23 cellular contexts compared by ENCODE assay signal in genomic region chr5:83484294-83484693, GRCh38. TPM values are rescaled to one million over a fixed set of nuclear protein-coding genes. Genes with fewer than 3 reads are reported as not detected.
DNase-seq lines count a peak whose midpoint lies in the region; ATAC-seq, FAIRE-seq and TF ChIP-seq lines count a peak whose summit lies in the region.
"Had no signal": no experiment of that assay in that cellular context is flagged by ENCODE, and none has a peak within 500 bp of the region (broad histone marks: within the 10 kb centered on the region; RNA-seq: fewer than 3 reads in every experiment).

No MANE protein-coding gene starts in this region.

- H3K9me3 ChIP-seq in IMR-90 (ENCODE audit: control insufficient read depth, insufficient read depth, low read length) = no peaks in the 10 kb centered on the region
- H3K9me3 ChIP-seq: BLaER1 had no signal

- H2BK20ac ChIP-seq in IMR-90 (ENCODE audit: low read depth, low read length) = no peak overlapping the region

- peaks cover 0 to 1% (median 0%) of the 10 kb centered on the region in 3 donors for H3K27me3 Mint-ChIP-seq in CD14-positive monocyte (ENCODE audit: low read depth in 3 of 3)
- no peaks in the 10 kb centered on the region for H3K27me3 Mint-ChIP-seq in nephron progenitor cell (ENCODE audit: low read depth, poor library complexity)
- no peaks in the 10 kb centered on the region for H3K27me3 Mint-ChIP-seq in progenitor cell of endocrine pancreas

- CTCF ChIA-PET in IMR-90 (lab: Yijun Ruan, JAX) = interaction anchor here (0.6 kb wide), 1 partner anchor 159 kb away, joined by 7 read pairs; no protein-coding TSS in a partner anchor

- DNase-seq in CD14-positive monocyte (ENCODE audit: low spot score) = no peak
- no peak for DNase-seq in IMR-90
- DNase-seq in nephron progenitor cell = no peak
- no peak for DNase-seq in urothelium cell line (ENCODE audit: low spot score)
- no peak for DNase-seq in NCI-H446 treated with DMSO at 0.1 percent for 48 hours (lab: John Stamatoyannopoulos, UW)
- no peak for DNase-seq in T-helper 9 cell
- DNase-seq in progenitor cell of endocrine pancreas (ENCODE audit: low spot score, unreplicated experiment) = no peak
- DNase-seq: CD4-positive, alpha-beta T cell; CD8-positive, alpha-beta memory T cell; DMS 273 treated with DMSO at 0.1 percent for 48 hours; DMS79; EL; GDM1; GM23248; H9; HFFc6 had no signal

- peaks cover 66% of the 10 kb centered on the region for H3K4me1 Mint-ChIP-seq in CD14-positive monocyte
- H3K4me1 Mint-ChIP-seq in nephron progenitor cell = peaks cover 29% of the 10 kb centered on the region
- peaks cover 5% of the 10 kb centered on the region for H3K4me1 Mint-ChIP-seq in progenitor cell of endocrine pancreas (ENCODE audit: low read depth)
- H3K4me1 Mint-ChIP-seq: B cell; CD8-positive, alpha-beta memory T cell had no signal

- no peak overlapping the region for H2BK15ac ChIP-seq in IMR-90 (ENCODE audit: low read depth, low read length)

- H3K36me3 Mint-ChIP-seq in CD14-positive monocyte = peaks cover 76 to 91% of the 10 kb centered on the region in 2 donors
- peaks cover 72% of the 10 kb centered on the region for H3K36me3 Mint-ChIP-seq in nephron progenitor cell (ENCODE audit: low read depth)
- peaks cover 38% of the 10 kb centered on the region for H3K36me3 Mint-ChIP-seq in progenitor cell of endocrine pancreas (ENCODE audit: insufficient read depth)

- H3K23ac ChIP-seq in IMR-90 (ENCODE audit: low read depth, low read length) = no peak overlapping the region

- H3K4me3 ChIP-seq in IMR-90 (ENCODE audit: insufficient read depth, low read depth, low read length) = no peak overlapping the region
- H3K4me3 ChIP-seq: BLaER1, GM12878, GM23248 had no signal

- TF ChIP-seq CTCF in CD14-positive monocyte (IDR thresholded peaks at IDR 0.05) (no peak), IMR-90 (conservative IDR thresholded peaks at IDR 0.05; ENCODE audit: low read depth, low read length) (no peak), nephron progenitor cell (IDR thresholded peaks at IDR 0.05) (no peak), progenitor cell of endocrine pancreas (IDR thresholded peaks at IDR 0.05; ENCODE audit: unreplicated experiment) (no peak)

- H3K4me1 ChIP-seq in IMR-90 (ENCODE audit: control insufficient read depth, insufficient read depth, low read length) = peaks cover 2% of the 10 kb centered on the region
- H3K4me1 ChIP-seq: BLaER1 had no signal

- BruUV-seq in IMR-90 (replicated peaks; lab: Mats Ljungman, UMichigan) = no TSS peak

- H4K5ac ChIP-seq in IMR-90 (ENCODE audit: low read depth, low read length) = no peak overlapping the region

- H3K27ac Mint-ChIP-seq in CD14-positive monocyte (peak overlapping the region in 4 of 7 donors; percentile 16 to 85 (median 42)), nephron progenitor cell (peak overlapping the region; percentile 17), progenitor cell of endocrine pancreas (no peak overlapping the region)
- H3K27ac Mint-ChIP-seq: B cell; CD4-positive, alpha-beta T cell; CD8-positive, alpha-beta memory T cell; H9; HFFc6 had no signal

- H2AFZ ChIP-seq in IMR-90 (replicated peaks; ENCODE audit: low read length, poor library complexity) = no peak overlapping the region
- H2AFZ ChIP-seq: GM23248 had no signal

- H3K4me3 Mint-ChIP-seq in CD14-positive monocyte (peak overlapping the region in 1 of 2 donors; percentile 56), nephron progenitor cell (peak overlapping the region; percentile 20), progenitor cell of endocrine pancreas (ENCODE audit: low read depth) (no peak overlapping the region)
- H3K4me3 Mint-ChIP-seq: B cell; CD4-positive, alpha-beta T cell; CD8-positive, alpha-beta memory T cell; H9; HFFc6 had no signal

- POLR2A ChIA-PET in IMR-90 (lab: Charles Lee; ENCODE audit: unreplicated experiment) = no interaction called here

- H3K14ac ChIP-seq in IMR-90 (replicated peaks; ENCODE audit: low read depth, low read length) = no peak overlapping the region

- peaks cover 0 to 4% (median 0%) of the 10 kb centered on the region in 7 donors for H3K9me3 Mint-ChIP-seq in CD14-positive monocyte
- H3K9me3 Mint-ChIP-seq in nephron progenitor cell = no peaks in the 10 kb centered on the region
- no peaks in the 10 kb centered on the region for H3K9me3 Mint-ChIP-seq in progenitor cell of endocrine pancreas (ENCODE audit: low read depth)
- H3K9me3 Mint-ChIP-seq: CD4-positive, alpha-beta T cell; CD8-positive, alpha-beta memory T cell; H9; HFFc6 had no signal

- no peak for ATAC-seq in IMR-90 (ENCODE audit: low read depth)
- ATAC-seq: GM12878, HCT116 had no signal

- no peak overlapping the region for H4K91ac ChIP-seq in IMR-90 (ENCODE audit: insufficient read depth, low read depth, low read length)

- H4K8ac ChIP-seq in IMR-90 (ENCODE audit: low read depth in 2 of 2, low read length in 2 of 2) = no peak overlapping the region

- H2AK5ac ChIP-seq in IMR-90 (ENCODE audit: low read depth, low read length) = no peak overlapping the region

- WGBS in IMR-90 (ENCODE audit: extremely low coverage in 2 of 2, insufficient read length in 1 of 2), 2 experiments = 100% methylated on average over 1 of the region's 2 CpGs; no CpG with 5 or more reads in 1 of the 2 experiments

- no peak overlapping the region for H3K9ac ChIP-seq in IMR-90 (ENCODE audit: low read depth, low read length)
- H3K9ac ChIP-seq: BLaER1, GM23248 had no signal

- no peaks in the 10 kb centered on the region for H3K9me1 ChIP-seq in IMR-90 (ENCODE audit: insufficient read depth, low read length)

- dilution Hi-C loops in IMR-90 (cut with HindIII; ENCODE audit: low sequenced_read_pairs, unreplicated experiment) = no loop called here

- H3K4ac ChIP-seq in IMR-90 (ENCODE audit: low read depth, low read length) = no peak overlapping the region

- TF ChIP-seq RAD21 in IMR-90 (IDR thresholded peaks at IDR 0.05; ENCODE audit: low read length) = no peak

- H3K56ac ChIP-seq in IMR-90 (ENCODE audit: extremely low read depth, insufficient read depth, low read length) = no peak overlapping the region

- in situ Hi-C loops in IMR-90 (cut with MboI; ENCODE audit: low sequenced_read_pairs) = no loop called here

- no peak overlapping the region for H3K27ac ChIP-seq in IMR-90 (ENCODE audit: insufficient read depth, low read length)
- H3K27ac ChIP-seq: BLaER1, C4-2B, GM23248 had no signal

- no peaks in the 10 kb centered on the region for H3K27me3 ChIP-seq in IMR-90 (ENCODE audit: control insufficient read depth, insufficient read depth, low read length)
- H3K27me3 ChIP-seq: BLaER1 had no signal

- no peak overlapping the region for H2AK9ac ChIP-seq in IMR-90 (replicated peaks; ENCODE audit: low read depth, low read length, poor library complexity)

- FAIRE-seq in urothelium cell line (lab: Jason Lieb, UNC) = peak; percentile 30
- FAIRE-seq: D721Med, GM12878, GM19239 had no signal

- intact Hi-C loops in CD14-positive monocyte (cut with micrococcal nuclease) = no loop called here
- intact Hi-C loops in IMR-90 (cut with micrococcal nuclease) = no loop called here

- no peak for TF ChIP-seq POLR2A in IMR-90 (IDR thresholded peaks at IDR 0.05; ENCODE audit: low read depth, low read length)

- peak overlapping the region; percentile 23 for H2BK5ac ChIP-seq in IMR-90 (ENCODE audit: low read depth, low read length, poor library complexity, severe bottlenecking)

- H3K79me1 ChIP-seq in IMR-90 (ENCODE audit: low read depth in 1 of 2, low read length in 2 of 2) = peaks cover 18 to 40% of the 10 kb centered on the region in 2 experiments

- H2BK120ac ChIP-seq in IMR-90 (ENCODE audit: low read depth, low read length) = no peak overlapping the region

- no peak overlapping the region for H3K18ac ChIP-seq in IMR-90 (ENCODE audit: low read depth, low read length)

- H4K20me1 ChIP-seq in IMR-90 (ENCODE audit: insufficient read depth, low read length) = no peaks in the 10 kb centered on the region
- H4K20me1 ChIP-seq: BLaER1 had no signal

- peaks cover 2% of the 10 kb centered on the region; the same call in 1 of the 2 replicates for H3K36me3 ChIP-seq in IMR-90 (ENCODE audit: control insufficient read depth, insufficient read depth, low read length)
- H3K36me3 ChIP-seq: BLaER1 had no signal

- no peak overlapping the region for H3K4me2 ChIP-seq in IMR-90 (ENCODE audit: low read depth, low read length)
- H3K4me2 ChIP-seq: BLaER1 had no signal

TF ChIP-seq in IMR-90, 13 proteins besides CTCF, POLR2A, EP300 and RAD21 (continues in another document):
- no peak for TF ChIP-seq ELK1 (IDR thresholded peaks at IDR 0.05; ENCODE audit: borderline replicate concordance, low read depth, low read length)
- no peak for TF ChIP-seq CEBPB (IDR thresholded peaks at IDR 0.05; ENCODE audit: low read depth, low read length)
- TF ChIP-seq CHD1 (IDR thresholded peaks at IDR 0.05; ENCODE audit: low read depth, low read length) = no peak
- TF ChIP-seq RCOR1 (IDR thresholded peaks at IDR 0.05; ENCODE audit: insufficient replicate concordance, low read length) = no peak
- TF ChIP-seq SMC3 (IDR thresholded peaks at IDR 0.05; ENCODE audit: low read depth, low read length) = no peak
- TF ChIP-seq FOS (IDR thresholded peaks at IDR 0.05; ENCODE audit: low read depth, low read length) = no peak
- TF ChIP-seq USF2 (IDR thresholded peaks at IDR 0.05; ENCODE audit: low read depth, low read length) = no peak
- no peak for TF ChIP-seq NFE2L2 (IDR thresholded peaks at IDR 0.05; ENCODE audit: low read depth, low read length)
- TF ChIP-seq MAFK (IDR thresholded peaks at IDR 0.05; ENCODE audit: low read depth, low read length) = no peak
- TF ChIP-seq BHLHE40 (IDR thresholded peaks at IDR 0.05; ENCODE audit: low read depth, low read length) = no peak

RNA-seq across cellular contexts. Expression of gene VCAN, which starts 12.8 kb away (rescaled TPM):
- polyA plus RNA-seq in CD14-positive monocyte = 100 to 1,000 TPM; 417 to 844 TPM
- 158 and 159 TPM in 2 replicates for total RNA-seq in IMR-90 (2012; rRNA removed)
- polyA plus RNA-seq in IMR-90 (2012; rRNA removed) = 45.3 and 47.5 TPM in 2 replicates
- 20.7 and 25.5 TPM in 2 replicates for polyA plus RNA-seq in IMR-90 (2012; cell fraction: cytosol; rRNA removed)
- 17.1 and 53.0 TPM in 2 replicates for polyA plus RNA-seq in IMR-90 (2012; cell fraction: nucleus; rRNA removed; ENCODE audit: low replicate concordance)
- total RNA-seq in progenitor cell of endocrine pancreas = 673 and 675 TPM in 2 replicates
- total RNA-seq: B cell had no signal
- polyA plus RNA-seq: CD8-positive, alpha-beta memory T cell had no signal
